Comparison of ENCODE assay signal across 11 cellular contexts in genomic region chr1:225509376-225509707, GRCh38.
DNase-seq lines count a peak whose midpoint lies in the region; ATAC-seq and TF ChIP-seq lines count a peak whose summit lies in the region.
"Had no signal": no experiment of that assay in that cellular context is flagged by ENCODE, and none has a peak within 500 bp of the region (broad histone marks: within the 10 kb centered on the region; RNA-seq: fewer than 3 reads in every experiment).

No MANE protein-coding gene starts in this region.

- intact Hi-C loops in uterus (cut with DNase I; ENCODE audit: low total_unique reads) = no loop called here

- DNase-seq in NCI-H2196 (lab: John Stamatoyannopoulos, UW; ENCODE audit: unreplicated experiment) (peak; percentile 54), NCI-H2196 treated with DMSO at 0.1 percent for 48 hours (lab: John Stamatoyannopoulos, UW; ENCODE audit: unreplicated experiment) (no peak), coronary artery (ENCODE audit: low spot score) (no peak), uterus (no peak), NCI-H82 treated with DMSO at 0.1 percent for 48 hours (lab: John Stamatoyannopoulos, UW; ENCODE audit: unreplicated experiment) (no peak)
- DNase-seq in stimulated activated naive B cell treated with anti-CD40 and anti-IgM and Interleukin-4, amounts not matched to agents 10 μg/mL and 1 μg/mL and 100 μg/mL, for 72 hours = no peak
- DNase-seq: activated CD8-positive, alpha-beta memory T cell treated with anti-CD3 and anti-CD28 coated beads, Interleukin-2, amount 10 ng/mL, durations not matched to agents 7 days and 5 days; Karpas-422; left cardiac atrium had no signal

- H3K27ac ChIP-seq in coronary artery (peak overlapping the region; percentile 64 to 67), muscle layer of duodenum (ENCODE audit: low read length) (peak overlapping the region; percentile 82), uterus (peak overlapping the region; percentile 62 to 73)

- H3K36me3 Mint-ChIP-seq in stimulated activated naive B cell treated with anti-CD40 and anti-IgM and Interleukin-4, amounts not matched to agents 10 μg/mL and 1 μg/mL and 100 μg/mL, for 72 hours = peaks cover 3 to 5% of the 10 kb centered on the region in 2 donors
- H3K36me3 Mint-ChIP-seq: activated CD8-positive, alpha-beta memory T cell treated with anti-CD3 and anti-CD28 coated beads, Interleukin-2, amount 10 ng/mL, durations not matched to agents 7 days and 5 days had no signal

- H3K4me1 Mint-ChIP-seq in stimulated activated naive B cell treated with anti-CD40 and anti-IgM and Interleukin-4, amounts not matched to agents 10 μg/mL and 1 μg/mL and 100 μg/mL, for 72 hours = no peaks in the 10 kb centered on the region

- H3K4me1 ChIP-seq in muscle layer of duodenum (ENCODE audit: control insufficient read depth in 1 of 2, insufficient read depth in 2 of 2, low read length in 2 of 2) = peaks cover 6 to 10% of the 10 kb centered on the region in 2 donors
- no peaks in the 10 kb centered on the region for H3K4me1 ChIP-seq in uterus

- no peak for TF ChIP-seq POLR2A in uterus (IDR thresholded peaks at IDR 0.05)

- H3K36me3 ChIP-seq in muscle layer of duodenum (ENCODE audit: control insufficient read depth in 1 of 2, insufficient read depth in 2 of 2, low read length in 2 of 2) (peaks cover 7 to 10% of the 10 kb centered on the region in 2 donors), uterus (no peaks in the 10 kb centered on the region)

- no peak for ATAC-seq in stimulated activated naive B cell treated with anti-CD40 and anti-IgM and Interleukin-4, amounts not matched to agents 10 μg/mL and 1 μg/mL and 100 μg/mL, for 72 hours (replicated peaks)
- ATAC-seq in HG02798 (IDR thresholded peaks at IDR 0.05; ENCODE audit: poor library complexity, unreplicated experiment) = no peak
- ATAC-seq: activated CD8-positive, alpha-beta memory T cell treated with anti-CD3 and anti-CD28 coated beads, Interleukin-2, amount 10 ng/mL, durations not matched to agents 7 days and 5 days had no signal

- H3K27ac Mint-ChIP-seq in stimulated activated naive B cell treated with anti-CD40 and anti-IgM and Interleukin-4, amounts not matched to agents 10 μg/mL and 1 μg/mL and 100 μg/mL, for 72 hours = no peak overlapping the region
- H3K27ac Mint-ChIP-seq: activated CD8-positive, alpha-beta memory T cell treated with anti-CD3 and anti-CD28 coated beads, Interleukin-2, amount 10 ng/mL, durations not matched to agents 7 days and 5 days had no signal

- H3K27me3 ChIP-seq in muscle layer of duodenum (ENCODE audit: low read depth, low read length) (no peaks in the 10 kb centered on the region), uterus (no peaks in the 10 kb centered on the region)

- H3K4me3 Mint-ChIP-seq in stimulated activated naive B cell treated with anti-CD40 and anti-IgM and Interleukin-4, amounts not matched to agents 10 μg/mL and 1 μg/mL and 100 μg/mL, for 72 hours = no peak overlapping the region
- H3K4me3 Mint-ChIP-seq: activated CD8-positive, alpha-beta memory T cell treated with anti-CD3 and anti-CD28 coated beads, Interleukin-2, amount 10 ng/mL, durations not matched to agents 7 days and 5 days had no signal

- TF ChIP-seq CTCF in coronary artery (IDR thresholded peaks at IDR 0.05) (no peak), uterus (IDR thresholded peaks at IDR 0.05) (no peak)

- H3K9me3 ChIP-seq in muscle layer of duodenum (ENCODE audit: control insufficient read depth in 1 of 2, low read length in 2 of 2) (no peaks in the 10 kb centered on the region), uterus (no peaks in the 10 kb centered on the region)

- H3K9me3 Mint-ChIP-seq in stimulated activated naive B cell treated with anti-CD40 and anti-IgM and Interleukin-4, amounts not matched to agents 10 μg/mL and 1 μg/mL and 100 μg/mL, for 72 hours = no peaks in the 10 kb centered on the region

- H3K27me3 Mint-ChIP-seq in stimulated activated naive B cell treated with anti-CD40 and anti-IgM and Interleukin-4, amounts not matched to agents 10 μg/mL and 1 μg/mL and 100 μg/mL, for 72 hours = no peaks in the 10 kb centered on the region

- H3K4me3 ChIP-seq in coronary artery (no peak overlapping the region), muscle layer of duodenum (ENCODE audit: low read depth in 1 of 2, low read length in 2 of 2) (no peak overlapping the region), uterus (no peak overlapping the region)
